In the genomic region with DNA sequence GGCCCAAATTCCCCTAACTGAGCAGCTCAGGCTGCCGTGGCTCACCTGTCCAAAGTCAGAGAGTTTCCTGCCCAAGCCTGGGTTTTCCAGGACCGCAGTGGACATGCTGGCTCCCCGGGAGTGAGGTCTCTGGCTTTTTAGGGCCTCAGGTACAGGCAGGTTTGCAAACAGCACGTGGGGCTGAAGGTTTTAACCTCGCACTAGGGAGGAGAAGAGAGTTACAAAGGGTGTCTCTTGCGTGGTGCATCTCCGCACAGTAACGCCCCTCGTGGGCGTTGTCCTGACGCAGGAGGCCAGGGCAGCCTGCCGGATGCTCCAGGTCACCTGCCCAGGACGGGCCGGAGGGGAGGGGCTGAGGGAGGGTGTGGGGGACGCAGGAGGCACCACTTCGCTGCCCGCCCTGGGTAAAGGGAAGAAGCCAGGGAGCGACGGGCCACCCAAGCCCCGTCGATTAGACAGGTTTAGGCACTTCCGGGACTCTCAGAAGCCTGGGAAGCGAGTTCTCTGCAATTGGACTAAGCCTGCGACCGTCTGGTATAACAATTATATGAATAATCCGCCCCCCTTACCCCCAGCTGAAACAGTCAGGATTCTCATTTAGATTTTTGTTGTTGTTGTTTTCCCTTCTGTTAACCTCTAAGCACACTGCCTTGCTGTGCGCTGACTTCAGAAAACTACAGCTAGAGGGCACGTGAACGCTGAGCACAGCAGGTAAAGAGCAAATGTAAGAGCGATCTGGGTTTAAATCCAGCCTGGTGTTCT, we compare ENCODE assay signal across 8 cellular contexts. TPM values are rescaled to one million over a fixed set of nuclear protein-coding genes. Genes with fewer than 3 reads are reported as not detected.
DNase-seq lines count a peak whose midpoint lies in the region; ATAC-seq and TF ChIP-seq lines count a peak whose summit lies in the region.

PAH (minus strand) TSS at position 219 of the 762 bp plus-strand sequence; CDS start at position 105, 114 bp downstream.

- POLR2A ChIA-PET in HCT116 (lab: Charles Lee) = no interaction called here

- H3K79me2 ChIP-seq in HCT116 (ENCODE audit: insufficient read depth, low read length) = no peaks in the 10 kb centered on the region

- no peaks in the 10 kb centered on the region for H3K9me2 ChIP-seq in HCT116 (ENCODE audit: insufficient read depth)

- no peak for TF ChIP-seq RAD21 in HCT116 (IDR thresholded peaks at IDR 0.05; ENCODE audit: low read depth)

- peak within 1 kb of the TSS; percentile 69 for H3K4me2 ChIP-seq in HCT116 (ENCODE audit: low read length)

- H3K4me1 ChIP-seq in HCT116 (ENCODE audit: control insufficient read depth in 1 of 2, insufficient read depth in 2 of 2, low read length in 2 of 2) (peaks cover 0 to 11% of the 10 kb centered on the region in 2 experiments; a peak in 2 of 4 replicates), esophagus squamous epithelium (peaks cover 0 to 9% (median 0%) of the 10 kb centered on the region in 3 donors)

- peak; percentile 95 for ATAC-seq in HCT116

- H2AFZ ChIP-seq in HCT116 (ENCODE audit: low read depth, low read length, poor library complexity, severe bottlenecking) = peak within 1 kb of the TSS; percentile 75

- DNase-seq in GM12864 (ENCODE audit: low read depth) = no peak
- DNase-seq in HCT116 (ENCODE audit: low read depth, low spot score) = no peak
- peak; percentile 29 for DNase-seq in SK-N-DZ (ENCODE audit: low spot score)
- DNase-seq in esophagus squamous epithelium (lab: John Stamatoyannopoulos, UW) = no peak
- DNase-seq in stimulated activated CD4-positive, alpha-beta T cell treated with anti-CD3 and anti-CD28 coated beads, Interleukin-1b, Interleukin-23, amount 100 ng/mL, for 48 hours = peak; percentile 2
- DNase-seq in HCEC 1CT = no peak
- DNase-seq in NCI-H1694 treated with DMSO at 0.1 percent for 48 hours (lab: John Stamatoyannopoulos, UW) = no peak
- no peak for DNase-seq in NCI-H128 (lab: John Stamatoyannopoulos, UW; ENCODE audit: unreplicated experiment)

- RAD21 ChIA-PET in HCT116 (lab: Charles Lee; ENCODE audit: low non-redundant PET in 1 of 2, low total read pairs in 2 of 2, uncharacterized antibody in 2 of 2, unreplicated experiment in 2 of 2) = no interaction called here

- no peaks in the 10 kb centered on the region for H4K20me1 ChIP-seq in HCT116 (ENCODE audit: insufficient read depth)

- CTCF ChIA-PET in HCT116 (lab: Charles Lee) = interaction anchor here (1.1 kb wide), 1 partner anchor 34 kb away, joined by 3 read pairs; no protein-coding TSS in a partner anchor

- no peak for TF ChIP-seq POLR2A in HCT116 (IDR thresholded peaks at IDR 0.05; ENCODE audit: borderline replicate concordance, extremely low read depth, insufficient read depth, insufficient read length)
- TF ChIP-seq POLR2A in esophagus squamous epithelium (IDR thresholded peaks at IDR 0.05) = no peak

- H3K27ac ChIP-seq in HCT116 (ENCODE audit: low read depth, low read length) (no peak within 1 kb of the TSS), esophagus squamous epithelium (no peak within 1 kb of the TSS)

- WGBS in esophagus squamous epithelium, 2 donors = 1 to 5% methylated on average over 12 to 21 of the region's 30 CpGs

- BruUV-seq in HCT116 (replicated peaks; lab: Mats Ljungman, UMichigan) = no TSS peak

- H3K9ac ChIP-seq in HCT116 (ENCODE audit: low read length) = peak within 1 kb of the TSS; percentile 13; the same call in 1 of the 2 replicates

- H3K36me3 ChIP-seq in HCT116 (ENCODE audit: control insufficient read depth in 1 of 2, insufficient read depth in 2 of 2, low read length in 2 of 2) (no peaks in the 10 kb centered on the region), esophagus squamous epithelium (no peaks in the 10 kb centered on the region)

- peak within 1 kb of the TSS; percentile 51 for H3K4me3 ChIP-seq in GM12864 (ENCODE audit: low read depth, low read length)
- H3K4me3 ChIP-seq in HCT116 (replicated peaks in 1 of 2; ENCODE audit: low read depth in 1 of 2, low read length in 2 of 2) = peak within 1 kb of the TSS; percentile 33 to 50
- peak within 1 kb of the TSS; percentile 13 to 59 (median 34) for H3K4me3 ChIP-seq in esophagus squamous epithelium

- H3K27me3 ChIP-seq in HCT116 (ENCODE audit: insufficient read depth, low read length) (0 out of 2 replicates have a peak, but pooled peaks cover 11% of the 10 kb centered on the region), esophagus squamous epithelium (peaks cover 0 to 20% (median 2%) of the 10 kb centered on the region in 4 donors)

- TF ChIP-seq CTCF in GM12864 (IDR thresholded peaks at IDR 0.05; ENCODE audit: low read depth, low read length, missing control alignments) = peak; percentile 38
- TF ChIP-seq CTCF in HCT116 (IDR thresholded peaks at IDR 0.05 in 2 of 3, conservative IDR thresholded peaks at IDR 0.05 in 1 of 3; ENCODE audit: borderline replicate concordance in 1 of 3, insufficient read depth in 1 of 3, low read depth in 2 of 3, low read length in 2 of 3) = peak in 2 of 3 experiments; percentile 6 to 14; a peak in 1 of 6 replicates
- no peak for TF ChIP-seq CTCF in esophagus squamous epithelium (IDR thresholded peaks at IDR 0.05)

- H3K9me3 ChIP-seq in HCT116 (ENCODE audit: control insufficient read depth in 1 of 2, insufficient read depth in 1 of 2, low read depth in 1 of 2, low read length in 2 of 2) = no peaks in the 10 kb centered on the region
- H3K9me3 ChIP-seq in esophagus squamous epithelium = no peaks in the 10 kb centered on the region

- intact Hi-C loops in HCT116 (cut with micrococcal nuclease) = no loop called here
- intact Hi-C loops in esophagus squamous epithelium (cut with DNase I) = no loop called here

TF ChIP-seq in HCT116, 20 proteins besides CTCF, POLR2A, EP300 and RAD21:
- TF ChIP-seq ZBTB33 (IDR thresholded peaks at IDR 0.05; ENCODE audit: extremely low read depth, insufficient replicate concordance, low read length) (no peak), SIN3A (IDR thresholded peaks at IDR 0.05; ENCODE audit: low read depth) (no peak), CEBPB (IDR thresholded peaks at IDR 0.05; ENCODE audit: low read depth) (no peak), ZFX (IDR thresholded peaks at IDR 0.05) (no peak), EZH2 (IDR thresholded peaks at IDR 0.05) (no peak), POLR2AphosphoS5 (IDR thresholded peaks at IDR 0.05; ENCODE audit: low read depth, low read length) (peak; percentile 41; the same call in 1 of the 2 replicates), TCF7L2 (IDR thresholded peaks at IDR 0.05; ENCODE audit: borderline replicate concordance, extremely low read depth, insufficient read depth, insufficient read length) (no peak), JUND (IDR thresholded peaks at IDR 0.05) (no peak), EZH2phosphoT487 (IDR thresholded peaks at IDR 0.05; ENCODE audit: borderline replicate concordance) (no peak), YY1 (IDR thresholded peaks at IDR 0.05; ENCODE audit: extremely low read depth, insufficient replicate concordance, low read depth, low read length) (no peak), SRF (IDR thresholded peaks at IDR 0.05; ENCODE audit: low read depth) (no peak), ELF1 (IDR thresholded peaks at IDR 0.05; ENCODE audit: borderline replicate concordance, low read depth) (0 out of 2 replicates have a peak, but pooled peaks have one; percentile 20), ZNF274 (IDR thresholded peaks at IDR 0.05; ENCODE audit: low read depth, low read length) (no peak), FOSL1 (IDR thresholded peaks at IDR 0.05; ENCODE audit: low read depth) (no peak)
- TF ChIP-seq, protein P1, sequence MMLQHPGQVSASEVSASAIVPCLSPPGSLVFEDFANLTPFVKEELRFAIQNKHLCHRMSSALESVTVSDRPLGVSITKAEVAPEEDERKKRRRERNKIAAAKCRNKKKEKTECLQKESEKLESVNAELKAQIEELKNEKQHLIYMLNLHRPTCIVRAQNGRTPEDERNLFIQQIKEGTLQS (IDR thresholded peaks at IDR 0.05) = no peak
- TF ChIP-seq, protein P2, sequence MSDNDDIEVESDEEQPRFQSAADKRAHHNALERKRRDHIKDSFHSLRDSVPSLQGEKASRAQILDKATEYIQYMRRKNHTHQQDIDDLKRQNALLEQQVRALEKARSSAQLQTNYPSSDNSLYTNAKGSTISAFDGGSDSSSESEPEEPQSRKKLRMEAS (IDR thresholded peaks at IDR 0.05) = peak; percentile 38; the same call in 1 of the 2 replicates

RNA-seq across cellular contexts. Expression of gene PAH, which starts in this region (rescaled TPM):
- total RNA-seq in HCT116 (2021; ENCODE audit: unreplicated experiment) = 2.8 TPM
- 0.44 and 0.59 TPM in 2 replicates for polyA plus RNA-seq in HCT116 (2012)
- polyA plus RNA-seq in SK-N-DZ (2014; cell fraction: cytosol; rRNA removed) = not detected in 2 replicates
- polyA plus RNA-seq in SK-N-DZ (2014; cell fraction: nucleus; rRNA removed) = 0.15 TPM in 1 of 2 replicates, not detected in the other
- not detected for total RNA-seq in esophagus squamous epithelium

Comparison
In these comparisons a context has a peak if more than half of its experiments do, and no peak if none do; other contexts are left out.
1. DNase-seq: peak in SK-N-DZ (single experiment) and stimulated activated CD4-positive, alpha-beta T cell treated with anti-CD3 and anti-CD28 coated beads, Interleukin-1b, Interleukin-23, amount 100 ng/mL, for 48 hours (single experiment); none in GM12864 (single experiment), HCT116 (single experiment), esophagus squamous epithelium (single experiment), HCEC 1CT (single experiment), NCI-H1694 treated with DMSO at 0.1 percent for 48 hours (single experiment) and NCI-H128 (single experiment).
2. CTCF ChIP-seq: peak in GM12864 (single experiment) and HCT116 (2 of 3); none in esophagus squamous epithelium (0 of 6).
3. Peak in every context shown above with its lines, with median percentiles within 50 percentile points of each other: H3K4me3 ChIP-seq.